ENCODE assay signal across 31 cellular contexts in the genomic region with DNA sequence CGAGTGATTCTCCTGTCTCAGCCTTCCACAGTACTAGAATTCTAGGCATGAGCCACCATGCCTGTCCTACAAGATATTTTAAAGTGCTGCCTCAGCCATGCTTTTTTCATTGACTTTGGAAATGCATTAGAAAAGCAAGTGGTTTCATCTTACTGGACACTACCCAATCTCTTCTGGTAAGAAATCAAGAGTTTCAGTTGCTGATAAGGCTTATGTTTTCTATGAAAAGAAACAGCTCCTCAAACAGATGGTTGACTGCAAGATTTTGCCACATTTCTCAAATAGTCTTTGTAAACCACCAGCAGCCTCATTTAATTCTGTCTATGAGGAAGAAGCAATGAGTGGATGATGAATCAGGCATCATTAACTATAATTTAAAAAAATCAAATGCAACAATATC.
"Had no signal": no experiment of that assay in that cellular context is flagged by ENCODE, and none has a peak within 500 bp of the region (broad histone marks: within the 10 kb centered on the region; RNA-seq: fewer than 3 reads in every experiment).

No MANE protein-coding gene starts in this region.

- H3K36me3 ChIP-seq: adrenal gland, breast epithelium had no signal

- H3K27me3 ChIP-seq: adrenal gland, body of pancreas, breast epithelium had no signal

- H2AFZ ChIP-seq: PC-9 had no signal

- H3K4me3 ChIP-seq: adrenal gland, body of pancreas, breast epithelium, K562, PC-9 had no signal

- ATAC-seq: body of pancreas, K562 had no signal

- DNase-seq: activated B cell treated with CpG ODN at 0.5 μM for 24 hours; activated CD4-positive, alpha-beta memory T cell treated with anti-CD3 and anti-CD28 coated beads, Interleukin-2, amount 10 ng/mL, durations not matched to agents 7 days and 5 days; activated CD4-positive, alpha-beta T cell treated with anti-CD3 and anti-CD28 coated beads for 1 hour; activated CD4-positive, alpha-beta T cell treated with anti-CD3 and anti-CD28 coated beads for 48 hours; activated gamma-delta T cell; activated naive CD4-positive, alpha-beta T cell treated with Interleukin-2 at 50 U/mL for 16 hours; activated naive CD8-positive, alpha-beta T cell treated with anti-CD3 and anti-CD28 coated beads, Interleukin-2, amount 10 ng/mL, durations not matched to agents 7 days and 5 days; activated T-cell treated with anti-CD3 and anti-CD28 coated beads, Interleukin-2, amount 50 U/mL, for 1 hour; adrenal gland; body of pancreas; Karpas-422; NCI-H1048; NCI-H1105 treated with DMSO at 0.1 percent for 48 hours; NCI-H1436; NCI-H1694; NCI-H1930; NCI-H2081 treated with DMSO at 0.1 percent for 48 hours; NCI-H226; NCI-H446 treated with DMSO at 0.1 percent for 48 hours; NCI-H524; NCI-H69; NK-92 treated with Interleukin-12 subunit alpha and Interleukin-12 subunit beta, amount 100 ng/mL, for 24 hours; PC-9; Right ventricle myocardium superior; SW 1271; T-helper 1 cell; T-helper 2 cell; T-helper 9 cell had no signal

- H3K27ac ChIP-seq: adrenal gland, body of pancreas, breast epithelium, PC-9, VCaP had no signal

- H3K4me2 ChIP-seq: PC-9 had no signal

- H3K4me1 ChIP-seq: adrenal gland, body of pancreas, breast epithelium had no signal
